26 cellular contexts compared by ENCODE assay signal in the genomic region with DNA sequence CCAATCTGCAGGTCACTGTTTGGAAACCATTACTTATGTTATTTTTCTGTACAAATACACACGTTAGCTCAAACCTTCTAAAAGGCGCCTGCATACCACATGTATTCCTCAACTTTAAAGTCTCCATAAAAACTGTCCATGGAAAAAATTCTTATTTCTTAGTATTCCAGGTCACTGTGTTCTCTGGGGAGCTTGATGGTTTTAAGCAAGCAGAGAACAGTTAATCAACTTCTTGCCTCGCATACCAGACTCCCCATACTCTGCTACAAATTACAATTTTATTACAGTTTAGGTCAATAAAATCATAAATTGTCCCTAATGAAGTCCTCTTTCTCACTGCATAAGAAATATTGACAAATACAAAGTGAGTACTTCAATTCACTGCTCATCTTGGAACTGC.
"Had no signal": no experiment of that assay in that cellular context is flagged by ENCODE, and none has a peak within 500 bp of the region (broad histone marks: within the 10 kb centered on the region; RNA-seq: fewer than 3 reads in every experiment).

No MANE protein-coding gene starts in this region.

- H3K27ac ChIP-seq: VCaP had no signal

- DNase-seq: activated CD4-positive, alpha-beta memory T cell treated with anti-CD3 and anti-CD28 coated beads, Interleukin-2, amount 10 ng/mL, durations not matched to agents 7 days and 5 days; activated CD4-positive, alpha-beta T cell treated with anti-CD3 and anti-CD28 coated beads, Interleukin-2, amount 50 U/mL, for 1 hour; activated CD4-positive, CD25-positive, alpha-beta regulatory T cell; activated gamma-delta T cell treated with Interleukin-2 at 50 U/mL for 16 hours; activated naive CD4-positive, alpha-beta T cell treated with anti-CD3 and anti-CD28 coated beads, Interleukin-2, amount 50 U/mL, for 16 hours; activated naive CD8-positive, alpha-beta T cell treated with anti-CD3 and anti-CD28 coated beads, Interleukin-2, amount 10 ng/mL, durations not matched to agents 7 days and 5 days; activated T-cell treated with anti-CD3 and anti-CD28 coated beads for 4 hours; activated T-cell treated with anti-CD3 and anti-CD28 coated beads, Interleukin-2, amount 50 U/mL, for 48 hours; aorta; Kasumi-1; KBM-7; NCI-H1048; NCI-H2029; NCI-H2107; NCI-H2171 treated with DMSO at 0.1 percent for 48 hours; NCI-H226; NCI-H526 treated with DMSO at 0.1 percent for 48 hours; NCI-H82; OCI-M1; RPMI8226; SK-N-SH; T-helper 1 cell had no signal

- H3K36me3 Mint-ChIP-seq: brain had no signal

- H3K27me3 Mint-ChIP-seq: activated CD4-positive, alpha-beta memory T cell treated with anti-CD3 and anti-CD28 coated beads, Interleukin-2, amount 10 ng/mL, durations not matched to agents 7 days and 5 days; activated naive CD8-positive, alpha-beta T cell treated with anti-CD3 and anti-CD28 coated beads, Interleukin-2, amount 10 ng/mL, durations not matched to agents 7 days and 5 days; activated T-helper 17 cell treated with anti-CD3 and anti-CD28 coated beads, Interleukin-2, amount 50 U/mL, for 72 hours; central memory CD8-positive, alpha-beta T cell had no signal

- H3K4me3 Mint-ChIP-seq: activated CD4-positive, alpha-beta memory T cell treated with anti-CD3 and anti-CD28 coated beads, Interleukin-2, amount 10 ng/mL, durations not matched to agents 7 days and 5 days; activated naive CD8-positive, alpha-beta T cell treated with anti-CD3 and anti-CD28 coated beads, Interleukin-2, amount 10 ng/mL, durations not matched to agents 7 days and 5 days; activated T-helper 17 cell treated with anti-CD3 and anti-CD28 coated beads, Interleukin-2, amount 50 U/mL, for 72 hours; brain; central memory CD8-positive, alpha-beta T cell had no signal

- H3K9ac ChIP-seq: SK-N-SH had no signal

- H3K27ac Mint-ChIP-seq: activated CD4-positive, alpha-beta memory T cell treated with anti-CD3 and anti-CD28 coated beads, Interleukin-2, amount 10 ng/mL, durations not matched to agents 7 days and 5 days; activated naive CD8-positive, alpha-beta T cell treated with anti-CD3 and anti-CD28 coated beads, Interleukin-2, amount 10 ng/mL, durations not matched to agents 7 days and 5 days; activated T-helper 17 cell treated with anti-CD3 and anti-CD28 coated beads, Interleukin-2, amount 50 U/mL, for 72 hours; brain had no signal

- H3K9me3 ChIP-seq: SK-N-SH had no signal

- H3K9me3 Mint-ChIP-seq: activated CD4-positive, alpha-beta memory T cell treated with anti-CD3 and anti-CD28 coated beads, Interleukin-2, amount 10 ng/mL, durations not matched to agents 7 days and 5 days; activated naive CD8-positive, alpha-beta T cell treated with anti-CD3 and anti-CD28 coated beads, Interleukin-2, amount 10 ng/mL, durations not matched to agents 7 days and 5 days; activated T-helper 17 cell treated with anti-CD3 and anti-CD28 coated beads, Interleukin-2, amount 50 U/mL, for 72 hours; central memory CD8-positive, alpha-beta T cell had no signal

- H3K4me1 Mint-ChIP-seq: activated CD4-positive, alpha-beta memory T cell treated with anti-CD3 and anti-CD28 coated beads, Interleukin-2, amount 10 ng/mL, durations not matched to agents 7 days and 5 days; activated naive CD8-positive, alpha-beta T cell treated with anti-CD3 and anti-CD28 coated beads, Interleukin-2, amount 10 ng/mL, durations not matched to agents 7 days and 5 days; activated T-helper 17 cell treated with anti-CD3 and anti-CD28 coated beads, Interleukin-2, amount 50 U/mL, for 72 hours; central memory CD8-positive, alpha-beta T cell had no signal

- H3K4me2 ChIP-seq: SK-N-SH had no signal
